ENCODE assay signal across 8 cellular contexts in genomic region chr1:54764922-54765561, GRCh38. TPM values are rescaled to one million over a fixed set of nuclear protein-coding genes. Genes with fewer than 3 reads are reported as not detected.
DNase-seq lines count a peak whose midpoint lies in the region; ATAC-seq and TF ChIP-seq lines count a peak whose summit lies in the region.

No MANE protein-coding gene starts in this region.

- H3K9me3 ChIP-seq in iPS DF 6.9 (ENCODE audit: control insufficient read depth, insufficient read depth, low read length) = no peaks in the 10 kb centered on the region
- H3K9me3 ChIP-seq in stomach smooth muscle (ENCODE audit: control insufficient read depth in 2 of 2, low read length in 2 of 2) = no peaks in the 10 kb centered on the region

- H3K27ac ChIP-seq in iPS DF 6.9 (ENCODE audit: low read length) (no peak overlapping the region), stomach smooth muscle (ENCODE audit: low read length) (peak overlapping the region; percentile 41)

- no peaks in the 10 kb centered on the region for H3K9me3 Mint-ChIP-seq in WTC11

- no peaks in the 10 kb centered on the region for H3K36me3 Mint-ChIP-seq in WTC11

- no peak for DNase-seq in WTC11 (ENCODE audit: low spot score)
- DNase-seq in iPS DF 6.9 (ENCODE audit: low read depth, low spot score) = no peak
- DNase-seq in Kasumi-1 (lab: John Stamatoyannopoulos, UW) = no peak
- DNase-seq in mucosa of gallbladder (ENCODE audit: low spot score) = no peak
- no peak for DNase-seq in OCI-M1 (lab: John Stamatoyannopoulos, UW)

- H3K4me3 ChIP-seq in iPS DF 6.9 (ENCODE audit: low read length) = peak overlapping the region; percentile 11; the same call in 1 of the 2 replicates
- peak overlapping the region; percentile 87 to 98 for H3K4me3 ChIP-seq in stomach smooth muscle (ENCODE audit: low read length in 2 of 2)

- peak overlapping the region; percentile 68 to 76 for H3K9ac ChIP-seq in stomach smooth muscle (ENCODE audit: low read length in 2 of 2)

- WGBS in iPS DF 6.9 (ENCODE audit: insufficient coverage, insufficient read length) = 100% methylated on average over 1 of the region's 13 CpGs

- peak overlapping the region; percentile 92 for H3K27ac Mint-ChIP-seq in WTC11

- ATAC-seq in GM18870 (IDR thresholded peaks at IDR 0.05; ENCODE audit: unreplicated experiment) (peak; percentile 21), HG02884 (IDR thresholded peaks at IDR 0.05; ENCODE audit: unreplicated experiment) (peak; percentile 8), WTC11 (no peak)

- H3K4me1 Mint-ChIP-seq in WTC11 = peaks cover 22% of the 10 kb centered on the region

- no peak for TF ChIP-seq CTCF in WTC11 (IDR thresholded peaks at IDR 0.05)

- H3K4me1 ChIP-seq in iPS DF 6.9 (ENCODE audit: control insufficient read depth, insufficient read depth, low read length) (0 out of 2 replicates have a peak, but pooled peaks cover 2% of the 10 kb centered on the region), stomach smooth muscle (ENCODE audit: control insufficient read depth, insufficient read depth, low read length) (peaks cover 13% of the 10 kb centered on the region)

- H3K36me3 ChIP-seq in iPS DF 6.9 (ENCODE audit: control insufficient read depth, insufficient read depth, low read length) (no peaks in the 10 kb centered on the region), stomach smooth muscle (ENCODE audit: control insufficient read depth in 2 of 2, insufficient read depth in 2 of 2, low read length in 2 of 2) (no peaks in the 10 kb centered on the region)

- POLR2A ChIA-PET in WTC11 (lab: Charles Lee) = no interaction called here

- H3K4me3 Mint-ChIP-seq in WTC11 = peak overlapping the region; percentile 94

- no peaks in the 10 kb centered on the region for H3K27me3 ChIP-seq in iPS DF 6.9 (ENCODE audit: control insufficient read depth, insufficient read depth, low read length)
- no peaks in the 10 kb centered on the region for H3K27me3 ChIP-seq in stomach smooth muscle (ENCODE audit: control insufficient read depth in 1 of 2, insufficient read depth in 2 of 2, low read length in 2 of 2)

- CTCF ChIA-PET in WTC11 (lab: Charles Lee) = interaction anchor here (0.7 to 3.0 kb wide), 4 partner anchors 16 to 217 kb away, joined by 3 to 11 read pairs (median 5); partner anchors contain the start of genes ACOT11 and TTC22

- no peaks in the 10 kb centered on the region; the same call in 1 of the 2 replicates for H3K27me3 Mint-ChIP-seq in WTC11 (ENCODE audit: low read depth)

TF ChIP-seq in WTC11, 78 proteins besides CTCF, POLR2A, EP300 and RAD21:
- TF ChIP-seq RORB (CRISPR knock-in tag; IDR thresholded peaks at IDR 0.05) (no peak), HMGA2 (CRISPR knock-in tag; IDR thresholded peaks at IDR 0.05) (no peak), SP1 (CRISPR knock-in tag; conservative IDR thresholded peaks at IDR 0.05) (no peak), MXD4 (CRISPR knock-in tag; IDR thresholded peaks at IDR 0.05; ENCODE audit: borderline replicate concordance) (no peak)

RNA-seq across cellular contexts. Expression of gene PARS2, which starts 0.7 kb away (rescaled TPM):
- total RNA-seq in WTC11 (2021) (11.5 to 12.1 TPM (median 12.1 TPM) in 3 replicates), mucosa of gallbladder (6.3 TPM)

RNA-seq across cellular contexts. Expression of gene TTC22, which starts 36.1 kb away (rescaled TPM):
- total RNA-seq in WTC11 (2021) (0.63 to 0.99 TPM (median 0.69 TPM) in 3 replicates), mucosa of gallbladder (24.9 TPM)

RNA-seq across cellular contexts. Expression of gene TTC4, which starts 49.4 kb away (rescaled TPM):
- total RNA-seq in WTC11 (2021) (18.8 to 21.6 TPM (median 21.4 TPM) in 3 replicates), mucosa of gallbladder (14.0 TPM)

Comparison
In these comparisons a context has a peak if more than half of its experiments do, and no peak if none do; other contexts are left out.
1. RNA of gene TTC22, which starts 36.1 kb away (total RNA-seq): 24.9 TPM in mucosa of gallbladder (single experiment); 0.63 to 0.99 TPM in WTC11; every median in the first group is over 10 times any median in the second.